Comparison of ENCODE assay signal across 31 cellular contexts in genomic region chr1:55012661-55013060, GRCh38. TPM values are rescaled to one million over a fixed set of nuclear protein-coding genes. Genes with fewer than 3 reads are reported as not detected.
DNase-seq lines count a peak whose midpoint lies in the region; TF ChIP-seq lines count a peak whose summit lies in the region.
"Had no signal": no experiment of that assay in that cellular context is flagged by ENCODE, and none has a peak within 500 bp of the region (broad histone marks: within the 10 kb centered on the region; RNA-seq: fewer than 3 reads in every experiment).

No MANE protein-coding gene starts in this region.

- H3K27me3 ChIP-seq in mesendoderm (ENCODE audit: insufficient read depth, low read length, poor library complexity), result no peaks in the 10 kb centered on the region
- H3K27me3 ChIP-seq in Peyer's patch, result no peaks in the 10 kb centered on the region
- H3K27me3 ChIP-seq: neural progenitor cell, upper lobe of left lung had no signal

- no peak for TF ChIP-seq POLR2A in Peyer's patch (IDR thresholded peaks at IDR 0.05)

- H3K9ac ChIP-seq in mesendoderm (ENCODE audit: low read length), result no peak overlapping the region
- H3K9ac ChIP-seq: neural progenitor cell, parathyroid adenoma had no signal

- H3K56ac ChIP-seq in mesendoderm (ENCODE audit: low read length), result no peak overlapping the region

- no peaks in the 10 kb centered on the region for H3K79me2 ChIP-seq in mesendoderm (ENCODE audit: control insufficient read depth, insufficient read depth, low read length)
- H3K79me2 ChIP-seq: parathyroid adenoma had no signal

- H2BK15ac ChIP-seq in mesendoderm (replicated peaks; ENCODE audit: low read depth), result no peak overlapping the region

- WGBS in mesendoderm (ENCODE audit: extremely low coverage, insufficient coverage, low lambda C conversion rate), result no CpG with 5 or more reads among the region's 1 CpG

- no peak overlapping the region for H2BK5ac ChIP-seq in mesendoderm (ENCODE audit: low read length)

- H3K4me2 ChIP-seq in mesendoderm (ENCODE audit: low read length), result no peak overlapping the region
- H3K4me2 ChIP-seq: neural progenitor cell had no signal

- H4K8ac ChIP-seq in mesendoderm (ENCODE audit: low read depth, low read length), result no peak overlapping the region

- no peaks in the 10 kb centered on the region for H3K9me3 ChIP-seq in Peyer's patch
- H3K9me3 ChIP-seq: upper lobe of left lung had no signal

- H3K23ac ChIP-seq in mesendoderm (ENCODE audit: low read length), result no peak overlapping the region

- H3K4me1 ChIP-seq in mesendoderm (ENCODE audit: control insufficient read depth, low read depth, low read length) (no peaks in the 10 kb centered on the region), Peyer's patch (no peaks in the 10 kb centered on the region)
- H3K4me1 ChIP-seq: neural progenitor cell, parathyroid adenoma, upper lobe of left lung had no signal

- no peak overlapping the region for H4K5ac ChIP-seq in mesendoderm (ENCODE audit: low read length)

- H3K18ac ChIP-seq in mesendoderm (ENCODE audit: low read length), result no peak overlapping the region

- H3K79me1 ChIP-seq in mesendoderm (ENCODE audit: low read length), result no peaks in the 10 kb centered on the region

- no peak overlapping the region for H3K27ac ChIP-seq in mesendoderm (ENCODE audit: low read depth, low read length)
- H3K27ac ChIP-seq in Peyer's patch, result no peak overlapping the region
- H3K27ac ChIP-seq: coronary artery, neural progenitor cell, parathyroid adenoma, RWPE1, upper lobe of left lung had no signal

- H2BK120ac ChIP-seq in mesendoderm (ENCODE audit: low read depth, low read length), result no peak overlapping the region

- no peaks in the 10 kb centered on the region for H3K36me3 ChIP-seq in mesendoderm (ENCODE audit: control insufficient read depth, insufficient read depth, low read length)
- H3K36me3 ChIP-seq in Peyer's patch, result no peaks in the 10 kb centered on the region
- H3K36me3 ChIP-seq: neural progenitor cell, upper lobe of left lung had no signal

- H3K4me3 ChIP-seq in mesendoderm (ENCODE audit: low read length), result no peak overlapping the region
- H3K4me3 ChIP-seq in Peyer's patch, result no peak overlapping the region
- H3K4me3 ChIP-seq: coronary artery, neural progenitor cell, upper lobe of left lung had no signal

- H2AK5ac ChIP-seq in mesendoderm (ENCODE audit: low read length), result no peak overlapping the region

- DNase-seq in COR-L47 (lab: John Stamatoyannopoulos, UW) (peak; percentile 68), NCI-H1436 treated with DMSO at 0.1 percent for 48 hours (lab: John Stamatoyannopoulos, UW) (peak; percentile 30), NCI-H2171 treated with DMSO at 0.1 percent for 48 hours (lab: John Stamatoyannopoulos, UW) (peak; percentile 97), SHP77 (lab: John Stamatoyannopoulos, UW) (peak; percentile 46 to 66), dedifferentiated amniotic fluid mesenchymal stem cell (ENCODE audit: extremely low spot score) (no peak), mesendoderm (no peak), Peyer's patch (no peak)
- DNase-seq in effector CD8-positive, alpha-beta T cell (lab: John Stamatoyannopoulos, UW), result no peak
- DNase-seq: activated CD4-positive, alpha-beta memory T cell treated with anti-CD3 and anti-CD28 coated beads for 36 hours; activated CD4-positive, CD25-positive, alpha-beta regulatory T cell treated with anti-CD3 and anti-CD28 coated beads, Interleukin-2, amount 50 U/mL, for 72 hours; activated naive CD4-positive, alpha-beta T cell; activated T-cell treated with anti-CD3 and anti-CD28 coated beads, Interleukin-2, amount 50 U/mL, for 72 hours; AML-193; caudate nucleus; CD4-positive, CD25-positive, alpha-beta regulatory T cell; EL; glutamatergic neuron; GOT3; NCI-H1092; NCI-H2227 treated with DMSO at 0.1 percent for 48 hours; small intestine; stimulated activated naive CD4-positive, alpha-beta T cell; upper lobe of left lung had no signal

- H3K4ac ChIP-seq in mesendoderm (ENCODE audit: low read depth, low read length), result no peak overlapping the region

- no peak for TF ChIP-seq CTCF in Peyer's patch (IDR thresholded peaks at IDR 0.05)

RNA-seq across cellular contexts. Expression of gene BSND, which starts 13.9 kb away (rescaled TPM):
- polyA plus RNA-seq in mesendoderm (2013, experiment 1 of 2), result 0.18 TPM
- 0.21 TPM for polyA plus RNA-seq in mesendoderm (2013, experiment 2 of 2)
- total RNA-seq in Peyer's patch, result not detected
- total RNA-seq: activated CD4-positive, alpha-beta memory T cell treated with anti-CD3 and anti-CD28 coated beads for 36 hours; activated T-cell treated with anti-CD3 and anti-CD28 coated beads, Interleukin-2, amount 50 U/mL, for 72 hours; CD4-positive, CD25-positive, alpha-beta regulatory T cell; HT1080; OCI-LY7; T-helper 2 cell treated with Interferon-gamma antibody and Interleukin-4, amounts not matched to agents 100 ng/mL and 5 ng/mL, for 36 hours had no signal
- polyA plus RNA-seq: CD4-positive, CD25-positive, alpha-beta regulatory T cell; esophagus had no signal

RNA-seq across cellular contexts. Expression of gene PCSK9, which starts 26.7 kb away (rescaled TPM):
- 31.2 TPM for polyA plus RNA-seq in mesendoderm (2013, experiment 1 of 2)
- 32.2 TPM for polyA plus RNA-seq in mesendoderm (2013, experiment 2 of 2)
- total RNA-seq in Peyer's patch, result 10 to 100 TPM in 2 of 4 donors, 1 to 10 TPM in 2; 3.5 to 18.4 (median 8.5) TPM
- total RNA-seq: activated CD4-positive, alpha-beta memory T cell treated with anti-CD3 and anti-CD28 coated beads for 36 hours; activated T-cell treated with anti-CD3 and anti-CD28 coated beads, Interleukin-2, amount 50 U/mL, for 72 hours; CD4-positive, CD25-positive, alpha-beta regulatory T cell; OCI-LY7 had no signal
- polyA plus RNA-seq: CD4-positive, CD25-positive, alpha-beta regulatory T cell had no signal

RNA-seq across cellular contexts. Expression of gene TMEM61, which starts 32.2 kb away (rescaled TPM):
- 0.44 TPM for polyA plus RNA-seq in mesendoderm (2013, experiment 1 of 2)
- polyA plus RNA-seq in mesendoderm (2013, experiment 2 of 2), result 0.38 TPM
- 10 to 100 TPM in 2 of 4 donors, 1 to 10 TPM in 2; 6.6 to 13.9 (median 9.3) TPM for total RNA-seq in Peyer's patch
- total RNA-seq: activated CD4-positive, alpha-beta memory T cell treated with anti-CD3 and anti-CD28 coated beads for 36 hours; activated T-cell treated with anti-CD3 and anti-CD28 coated beads, Interleukin-2, amount 50 U/mL, for 72 hours; CD4-positive, CD25-positive, alpha-beta regulatory T cell; HT1080; OCI-LY7; T-helper 2 cell treated with Interferon-gamma antibody and Interleukin-4, amounts not matched to agents 100 ng/mL and 5 ng/mL, for 36 hours had no signal
- polyA plus RNA-seq: CD4-positive, CD25-positive, alpha-beta regulatory T cell had no signal

Comparison
In these comparisons a context has a peak if more than half of its experiments do, and no peak if none do; other contexts are left out.
1. DNase-seq: peak in COR-L47 (single experiment), NCI-H1436 treated with DMSO at 0.1 percent for 48 hours (single experiment), NCI-H2171 treated with DMSO at 0.1 percent for 48 hours (single experiment) and SHP77 (2 of 2); none in dedifferentiated amniotic fluid mesenchymal stem cell (single experiment), effector CD8-positive, alpha-beta T cell (single experiment), mesendoderm (single experiment) and Peyer's patch (0 of 3).